ENCODE assay signal across 1 cellular context in genomic region chr1:168225476-168226190, GRCh38.
TF ChIP-seq lines count a peak whose summit lies in the region.

TSS of gene SFT2D2 (plus strand) at chr1:168226004. CDS start at chr1:168226080, 76 bp downstream.

TF ChIP-seq in K562, 482 proteins besides CTCF, POLR2A, EP300 and RAD21 (continued from another document and continues in another):
- TF ChIP-seq, protein P1, sequence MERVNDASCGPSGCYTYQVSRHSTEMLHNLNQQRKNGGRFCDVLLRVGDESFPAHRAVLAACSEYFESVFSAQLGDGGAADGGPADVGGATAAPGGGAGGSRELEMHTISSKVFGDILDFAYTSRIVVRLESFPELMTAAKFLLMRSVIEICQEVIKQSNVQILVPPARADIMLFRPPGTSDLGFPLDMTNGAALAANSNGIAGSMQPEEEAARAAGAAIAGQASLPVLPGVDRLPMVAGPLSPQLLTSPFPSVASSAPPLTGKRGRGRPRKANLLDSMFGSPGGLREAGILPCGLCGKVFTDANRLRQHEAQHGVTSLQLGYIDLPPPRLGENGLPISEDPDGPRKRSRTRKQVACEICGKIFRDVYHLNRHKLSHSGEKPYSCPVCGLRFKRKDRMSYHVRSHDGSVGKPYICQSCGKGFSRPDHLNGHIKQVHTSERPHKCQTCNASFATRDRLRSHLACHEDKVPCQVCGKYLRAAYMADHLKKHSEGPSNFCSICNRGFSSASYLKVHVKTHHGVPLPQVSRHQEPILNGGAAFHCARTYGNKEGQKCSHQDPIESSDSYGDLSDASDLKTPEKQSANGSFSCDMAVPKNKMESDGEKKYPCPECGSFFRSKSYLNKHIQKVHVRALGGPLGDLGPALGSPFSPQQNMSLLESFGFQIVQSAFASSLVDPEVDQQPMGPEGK (CRISPR knock-in tag; IDR thresholded peaks at IDR 0.05; ENCODE audit: borderline replicate concordance) = 0 out of 2 replicates have a peak, but pooled peaks have one; percentile 67
- TF ChIP-seq ATF7 (IDR thresholded peaks at IDR 0.05) (peak; percentile 69; the same call in 1 of the 2 replicates), ZNF3 (CRISPR knock-in tag; IDR thresholded peaks at IDR 0.05) (no peak), ZNF699 (CRISPR knock-in tag; IDR thresholded peaks at IDR 0.05; ENCODE audit: insufficient replicate concordance) (no peak), ZNF561 (CRISPR knock-in tag; conservative IDR thresholded peaks at IDR 0.05) (no peak), PREB (CRISPR knock-in tag; IDR thresholded peaks at IDR 0.05) (no peak; the same call in 1 of the 2 replicates), ZNF253 (CRISPR knock-in tag; conservative IDR thresholded peaks at IDR 0.05) (no peak), GATAD2A (IDR thresholded peaks at IDR 0.05) (peak; percentile 52; the same call in 1 of the 2 replicates), ZNF57 (CRISPR knock-in tag; IDR thresholded peaks at IDR 0.05) (peak; percentile 37; the same call in 1 of the 2 replicates), NFIC (IDR thresholded peaks at IDR 0.05) (no peak; the same call in 1 of the 2 replicates), ELF2 (CRISPR knock-in tag; IDR thresholded peaks at IDR 0.05) (peak; percentile 90; the same call in 1 of the 2 replicates), ZNF785 (CRISPR knock-in tag; IDR thresholded peaks at IDR 0.05) (no peak), POLR3G (IDR thresholded peaks at IDR 0.05; ENCODE audit: extremely low read depth, insufficient read length, insufficient replicate concordance) (no peak), SETDB1 (IDR thresholded peaks at IDR 0.05; ENCODE audit: low read length) (no peak), BRF1 (IDR thresholded peaks at IDR 0.05; ENCODE audit: borderline replicate concordance, extremely low read depth, insufficient read length) (no peak), JUN (IDR thresholded peaks at IDR 0.05; ENCODE audit: borderline replicate concordance, low read depth, low read length) (peak; percentile 17; the same call in 1 of the 2 replicates), JUN (CRISPR knock-in tag; IDR thresholded peaks at IDR 0.05; ENCODE audit: borderline replicate concordance) (no peak; the same call in 1 of the 2 replicates), ERF (CRISPR knock-in tag; IDR thresholded peaks at IDR 0.05) (peak; percentile 97), NR2C2 (CRISPR knock-in tag; IDR thresholded peaks at IDR 0.05) (peak; percentile 77), NR2C2 (tag; IDR thresholded peaks at IDR 0.05) (peak; percentile 83), EWSR1 (IDR thresholded peaks at IDR 0.05; ENCODE audit: borderline replicate concordance, low read depth, partially characterized antibody) (no peak), ZNF778 (CRISPR knock-in tag; IDR thresholded peaks at IDR 0.05) (no peak), XRCC4 (IDR thresholded peaks at IDR 0.05; ENCODE audit: extremely low read depth, insufficient read depth, insufficient read length) (no peak), TAF7 (tag; IDR thresholded peaks at IDR 0.05) (peak; percentile 29; the same call in 1 of the 2 replicates), ILF3 (IDR thresholded peaks at IDR 0.05; ENCODE audit: borderline replicate concordance) (no peak), FOSL1 (tag; conservative IDR thresholded peaks at IDR 0.05) (no peak; the same call in 1 of the 2 replicates)
- TF ChIP-seq, protein P2, sequence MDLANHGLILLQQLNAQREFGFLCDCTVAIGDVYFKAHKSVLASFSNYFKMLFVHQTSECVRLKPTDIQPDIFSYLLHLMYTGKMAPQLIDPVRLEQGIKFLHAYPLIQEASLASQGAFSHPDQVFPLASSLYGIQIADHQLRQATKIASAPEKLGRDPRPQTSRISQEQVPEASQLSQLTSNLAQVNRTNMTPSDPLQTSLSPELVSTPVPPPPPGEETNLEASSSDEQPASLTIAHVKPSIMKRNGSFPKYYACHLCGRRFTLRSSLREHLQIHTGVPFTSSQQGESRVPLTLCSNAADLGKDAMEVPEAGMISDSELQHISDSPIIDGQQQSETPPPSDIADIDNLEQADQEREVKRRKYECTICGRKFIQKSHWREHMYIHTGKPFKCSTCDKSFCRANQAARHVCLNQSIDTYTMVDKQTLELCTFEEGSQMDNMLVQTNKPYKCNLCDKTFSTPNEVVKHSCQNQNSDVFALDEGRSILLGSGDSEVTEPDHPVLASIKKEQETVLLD (IDR thresholded peaks at IDR 0.05) = 0 out of 2 replicates have a peak, but pooled peaks have one; percentile 39
- TF ChIP-seq, protein P3, sequence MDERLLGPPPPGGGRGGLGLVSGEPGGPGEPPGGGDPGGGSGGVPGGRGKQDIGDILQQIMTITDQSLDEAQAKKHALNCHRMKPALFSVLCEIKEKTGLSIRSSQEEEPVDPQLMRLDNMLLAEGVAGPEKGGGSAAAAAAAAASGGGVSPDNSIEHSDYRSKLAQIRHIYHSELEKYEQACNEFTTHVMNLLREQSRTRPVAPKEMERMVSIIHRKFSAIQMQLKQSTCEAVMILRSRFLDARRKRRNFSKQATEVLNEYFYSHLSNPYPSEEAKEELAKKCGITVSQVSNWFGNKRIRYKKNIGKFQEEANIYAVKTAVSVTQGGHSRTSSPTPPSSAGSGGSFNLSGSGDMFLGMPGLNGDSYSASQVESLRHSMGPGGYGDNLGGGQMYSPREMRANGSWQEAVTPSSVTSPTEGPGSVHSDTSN (CRISPR knock-in tag; IDR thresholded peaks at IDR 0.05; ENCODE audit: low read depth) = no peak
- TF ChIP-seq, protein P3 (tag; conservative IDR thresholded peaks at IDR 0.05; ENCODE audit: low read depth) = no peak
- TF ChIP-seq, protein P4, sequence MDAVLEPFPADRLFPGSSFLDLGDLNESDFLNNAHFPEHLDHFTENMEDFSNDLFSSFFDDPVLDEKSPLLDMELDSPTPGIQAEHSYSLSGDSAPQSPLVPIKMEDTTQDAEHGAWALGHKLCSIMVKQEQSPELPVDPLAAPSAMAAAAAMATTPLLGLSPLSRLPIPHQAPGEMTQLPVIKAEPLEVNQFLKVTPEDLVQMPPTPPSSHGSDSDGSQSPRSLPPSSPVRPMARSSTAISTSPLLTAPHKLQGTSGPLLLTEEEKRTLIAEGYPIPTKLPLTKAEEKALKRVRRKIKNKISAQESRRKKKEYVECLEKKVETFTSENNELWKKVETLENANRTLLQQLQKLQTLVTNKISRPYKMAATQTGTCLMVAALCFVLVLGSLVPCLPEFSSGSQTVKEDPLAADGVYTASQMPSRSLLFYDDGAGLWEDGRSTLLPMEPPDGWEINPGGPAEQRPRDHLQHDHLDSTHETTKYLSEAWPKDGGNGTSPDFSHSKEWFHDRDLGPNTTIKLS (IDR thresholded peaks at IDR 0.05; ENCODE audit: borderline replicate concordance, low read depth) = peak; percentile 89
- TF ChIP-seq, protein P5, sequence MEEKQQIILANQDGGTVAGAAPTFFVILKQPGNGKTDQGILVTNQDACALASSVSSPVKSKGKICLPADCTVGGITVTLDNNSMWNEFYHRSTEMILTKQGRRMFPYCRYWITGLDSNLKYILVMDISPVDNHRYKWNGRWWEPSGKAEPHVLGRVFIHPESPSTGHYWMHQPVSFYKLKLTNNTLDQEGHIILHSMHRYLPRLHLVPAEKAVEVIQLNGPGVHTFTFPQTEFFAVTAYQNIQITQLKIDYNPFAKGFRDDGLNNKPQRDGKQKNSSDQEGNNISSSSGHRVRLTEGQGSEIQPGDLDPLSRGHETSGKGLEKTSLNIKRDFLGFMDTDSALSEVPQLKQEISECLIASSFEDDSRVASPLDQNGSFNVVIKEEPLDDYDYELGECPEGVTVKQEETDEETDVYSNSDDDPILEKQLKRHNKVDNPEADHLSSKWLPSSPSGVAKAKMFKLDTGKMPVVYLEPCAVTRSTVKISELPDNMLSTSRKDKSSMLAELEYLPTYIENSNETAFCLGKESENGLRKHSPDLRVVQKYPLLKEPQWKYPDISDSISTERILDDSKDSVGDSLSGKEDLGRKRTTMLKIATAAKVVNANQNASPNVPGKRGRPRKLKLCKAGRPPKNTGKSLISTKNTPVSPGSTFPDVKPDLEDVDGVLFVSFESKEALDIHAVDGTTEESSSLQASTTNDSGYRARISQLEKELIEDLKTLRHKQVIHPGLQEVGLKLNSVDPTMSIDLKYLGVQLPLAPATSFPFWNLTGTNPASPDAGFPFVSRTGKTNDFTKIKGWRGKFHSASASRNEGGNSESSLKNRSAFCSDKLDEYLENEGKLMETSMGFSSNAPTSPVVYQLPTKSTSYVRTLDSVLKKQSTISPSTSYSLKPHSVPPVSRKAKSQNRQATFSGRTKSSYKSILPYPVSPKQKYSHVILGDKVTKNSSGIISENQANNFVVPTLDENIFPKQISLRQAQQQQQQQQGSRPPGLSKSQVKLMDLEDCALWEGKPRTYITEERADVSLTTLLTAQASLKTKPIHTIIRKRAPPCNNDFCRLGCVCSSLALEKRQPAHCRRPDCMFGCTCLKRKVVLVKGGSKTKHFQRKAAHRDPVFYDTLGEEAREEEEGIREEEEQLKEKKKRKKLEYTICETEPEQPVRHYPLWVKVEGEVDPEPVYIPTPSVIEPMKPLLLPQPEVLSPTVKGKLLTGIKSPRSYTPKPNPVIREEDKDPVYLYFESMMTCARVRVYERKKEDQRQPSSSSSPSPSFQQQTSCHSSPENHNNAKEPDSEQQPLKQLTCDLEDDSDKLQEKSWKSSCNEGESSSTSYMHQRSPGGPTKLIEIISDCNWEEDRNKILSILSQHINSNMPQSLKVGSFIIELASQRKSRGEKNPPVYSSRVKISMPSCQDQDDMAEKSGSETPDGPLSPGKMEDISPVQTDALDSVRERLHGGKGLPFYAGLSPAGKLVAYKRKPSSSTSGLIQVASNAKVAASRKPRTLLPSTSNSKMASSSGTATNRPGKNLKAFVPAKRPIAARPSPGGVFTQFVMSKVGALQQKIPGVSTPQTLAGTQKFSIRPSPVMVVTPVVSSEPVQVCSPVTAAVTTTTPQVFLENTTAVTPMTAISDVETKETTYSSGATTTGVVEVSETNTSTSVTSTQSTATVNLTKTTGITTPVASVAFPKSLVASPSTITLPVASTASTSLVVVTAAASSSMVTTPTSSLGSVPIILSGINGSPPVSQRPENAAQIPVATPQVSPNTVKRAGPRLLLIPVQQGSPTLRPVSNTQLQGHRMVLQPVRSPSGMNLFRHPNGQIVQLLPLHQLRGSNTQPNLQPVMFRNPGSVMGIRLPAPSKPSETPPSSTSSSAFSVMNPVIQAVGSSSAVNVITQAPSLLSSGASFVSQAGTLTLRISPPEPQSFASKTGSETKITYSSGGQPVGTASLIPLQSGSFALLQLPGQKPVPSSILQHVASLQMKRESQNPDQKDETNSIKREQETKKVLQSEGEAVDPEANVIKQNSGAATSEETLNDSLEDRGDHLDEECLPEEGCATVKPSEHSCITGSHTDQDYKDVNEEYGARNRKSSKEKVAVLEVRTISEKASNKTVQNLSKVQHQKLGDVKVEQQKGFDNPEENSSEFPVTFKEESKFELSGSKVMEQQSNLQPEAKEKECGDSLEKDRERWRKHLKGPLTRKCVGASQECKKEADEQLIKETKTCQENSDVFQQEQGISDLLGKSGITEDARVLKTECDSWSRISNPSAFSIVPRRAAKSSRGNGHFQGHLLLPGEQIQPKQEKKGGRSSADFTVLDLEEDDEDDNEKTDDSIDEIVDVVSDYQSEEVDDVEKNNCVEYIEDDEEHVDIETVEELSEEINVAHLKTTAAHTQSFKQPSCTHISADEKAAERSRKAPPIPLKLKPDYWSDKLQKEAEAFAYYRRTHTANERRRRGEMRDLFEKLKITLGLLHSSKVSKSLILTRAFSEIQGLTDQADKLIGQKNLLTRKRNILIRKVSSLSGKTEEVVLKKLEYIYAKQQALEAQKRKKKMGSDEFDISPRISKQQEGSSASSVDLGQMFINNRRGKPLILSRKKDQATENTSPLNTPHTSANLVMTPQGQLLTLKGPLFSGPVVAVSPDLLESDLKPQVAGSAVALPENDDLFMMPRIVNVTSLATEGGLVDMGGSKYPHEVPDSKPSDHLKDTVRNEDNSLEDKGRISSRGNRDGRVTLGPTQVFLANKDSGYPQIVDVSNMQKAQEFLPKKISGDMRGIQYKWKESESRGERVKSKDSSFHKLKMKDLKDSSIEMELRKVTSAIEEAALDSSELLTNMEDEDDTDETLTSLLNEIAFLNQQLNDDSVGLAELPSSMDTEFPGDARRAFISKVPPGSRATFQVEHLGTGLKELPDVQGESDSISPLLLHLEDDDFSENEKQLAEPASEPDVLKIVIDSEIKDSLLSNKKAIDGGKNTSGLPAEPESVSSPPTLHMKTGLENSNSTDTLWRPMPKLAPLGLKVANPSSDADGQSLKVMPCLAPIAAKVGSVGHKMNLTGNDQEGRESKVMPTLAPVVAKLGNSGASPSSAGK (IDR thresholded peaks at IDR 0.05) = peak; percentile 100
- TF ChIP-seq, protein P6, sequence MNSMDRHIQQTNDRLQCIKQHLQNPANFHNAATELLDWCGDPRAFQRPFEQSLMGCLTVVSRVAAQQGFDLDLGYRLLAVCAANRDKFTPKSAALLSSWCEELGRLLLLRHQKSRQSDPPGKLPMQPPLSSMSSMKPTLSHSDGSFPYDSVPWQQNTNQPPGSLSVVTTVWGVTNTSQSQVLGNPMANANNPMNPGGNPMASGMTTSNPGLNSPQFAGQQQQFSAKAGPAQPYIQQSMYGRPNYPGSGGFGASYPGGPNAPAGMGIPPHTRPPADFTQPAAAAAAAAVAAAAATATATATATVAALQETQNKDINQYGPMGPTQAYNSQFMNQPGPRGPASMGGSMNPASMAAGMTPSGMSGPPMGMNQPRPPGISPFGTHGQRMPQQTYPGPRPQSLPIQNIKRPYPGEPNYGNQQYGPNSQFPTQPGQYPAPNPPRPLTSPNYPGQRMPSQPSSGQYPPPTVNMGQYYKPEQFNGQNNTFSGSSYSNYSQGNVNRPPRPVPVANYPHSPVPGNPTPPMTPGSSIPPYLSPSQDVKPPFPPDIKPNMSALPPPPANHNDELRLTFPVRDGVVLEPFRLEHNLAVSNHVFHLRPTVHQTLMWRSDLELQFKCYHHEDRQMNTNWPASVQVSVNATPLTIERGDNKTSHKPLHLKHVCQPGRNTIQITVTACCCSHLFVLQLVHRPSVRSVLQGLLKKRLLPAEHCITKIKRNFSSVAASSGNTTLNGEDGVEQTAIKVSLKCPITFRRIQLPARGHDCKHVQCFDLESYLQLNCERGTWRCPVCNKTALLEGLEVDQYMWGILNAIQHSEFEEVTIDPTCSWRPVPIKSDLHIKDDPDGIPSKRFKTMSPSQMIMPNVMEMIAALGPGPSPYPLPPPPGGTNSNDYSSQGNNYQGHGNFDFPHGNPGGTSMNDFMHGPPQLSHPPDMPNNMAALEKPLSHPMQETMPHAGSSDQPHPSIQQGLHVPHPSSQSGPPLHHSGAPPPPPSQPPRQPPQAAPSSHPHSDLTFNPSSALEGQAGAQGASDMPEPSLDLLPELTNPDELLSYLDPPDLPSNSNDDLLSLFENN (IDR thresholded peaks at IDR 0.05; ENCODE audit: low read depth in 2 of 2, low read length in 2 of 2) = peak in 1 of 2 experiments; percentile 18; a peak in 1 of 4 replicates
